20 cellular contexts compared by ENCODE assay signal in the genomic region with DNA sequence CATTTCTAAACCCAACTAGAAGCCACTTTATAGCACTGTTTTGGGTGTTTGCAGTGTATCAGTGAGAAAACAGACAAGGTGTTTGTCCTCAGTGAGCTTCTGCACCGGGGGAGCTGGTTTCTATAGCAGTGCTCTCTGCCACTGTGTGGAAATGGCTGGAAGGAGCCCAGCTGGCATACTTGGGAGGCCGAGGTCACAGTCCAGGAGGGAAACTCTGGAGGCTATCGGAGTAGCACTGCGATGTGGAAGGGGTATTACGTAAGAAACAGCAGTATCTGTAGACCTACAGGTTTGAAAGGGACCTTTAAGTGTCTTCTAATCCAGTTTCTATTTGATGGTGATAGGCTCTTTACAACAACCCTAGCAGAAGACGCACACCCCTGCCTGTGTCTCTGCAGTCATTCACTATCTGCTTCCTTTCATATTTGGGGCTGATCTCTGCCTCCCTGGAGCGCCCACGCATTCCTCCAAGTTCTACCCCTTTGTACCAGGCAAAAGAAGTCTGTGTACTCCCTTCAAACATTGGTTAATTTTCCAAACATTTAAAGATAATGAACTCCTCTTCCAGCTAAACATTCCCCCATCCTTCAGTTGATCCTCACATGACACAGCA.
A peak's percentile ranks its signal among the peaks of the same experiment; 100 is the strongest.
DNase-seq lines count a peak whose midpoint lies in the region; ATAC-seq and TF ChIP-seq lines count a peak whose summit lies in the region.
"Had no signal": no experiment of that assay in that cellular context is flagged by ENCODE, and none has a peak within 500 bp of the region (broad histone marks: within the 10 kb centered on the region; RNA-seq: fewer than 3 reads in every experiment).

No MANE protein-coding gene starts in this region.

- H4K5ac ChIP-seq in mesendoderm (ENCODE audit: low read length), result no peak overlapping the region

- H2BK120ac ChIP-seq in mesendoderm (ENCODE audit: low read depth, low read length), result no peak overlapping the region

- WGBS in testis, 2 donors, result 39 to 69% methylated on average over 8 of the region's 8 CpGs
- no CpG with 5 or more reads among the region's 8 CpGs for WGBS in mesendoderm (ENCODE audit: extremely low coverage, insufficient coverage, low lambda C conversion rate)

- H3K36me3 ChIP-seq in testis (ENCODE audit: low read depth, missing control alignments) (no peaks in the 10 kb centered on the region), mesendoderm (ENCODE audit: control insufficient read depth, insufficient read depth, low read length) (no peaks in the 10 kb centered on the region)

- intact Hi-C loops in left ventricle myocardium superior (cut with micrococcal nuclease) (no loop called here), testis (cut with DNase I; ENCODE audit: low total_unique reads) (no loop called here)

- H3K4me1 ChIP-seq in testis, result peaks cover 3% of the 10 kb centered on the region
- no peaks in the 10 kb centered on the region for H3K4me1 ChIP-seq in mesendoderm (ENCODE audit: control insufficient read depth, low read depth, low read length)

- H3K4me1 Mint-ChIP-seq in activated T-cell treated with anti-CD3 and anti-CD28 coated beads, Interleukin-2, amount 50 U/mL, for 72 hours (ENCODE audit: low read depth), result no peaks in the 10 kb centered on the region
- peaks cover 29% of the 10 kb centered on the region for H3K4me1 Mint-ChIP-seq in nephron
- H3K4me1 Mint-ChIP-seq: B cell had no signal

- no peak overlapping the region for H4K8ac ChIP-seq in mesendoderm (ENCODE audit: low read depth, low read length)

- no peak overlapping the region for H3K9ac ChIP-seq in mesendoderm (ENCODE audit: low read length)
- H3K9ac ChIP-seq: KMS-11 had no signal

- no peak overlapping the region for H2BK15ac ChIP-seq in mesendoderm (replicated peaks; ENCODE audit: low read depth)

- no peaks in the 10 kb centered on the region for H3K27me3 Mint-ChIP-seq in activated T-cell treated with anti-CD3 and anti-CD28 coated beads, Interleukin-2, amount 50 U/mL, for 72 hours (ENCODE audit: low read depth)
- H3K27me3 Mint-ChIP-seq in nephron (ENCODE audit: low read depth), result peaks cover 3% of the 10 kb centered on the region

- H3K9me3 Mint-ChIP-seq in activated T-cell treated with anti-CD3 and anti-CD28 coated beads, Interleukin-2, amount 50 U/mL, for 72 hours, result peaks cover 2% of the 10 kb centered on the region in 2 donors
- H3K9me3 Mint-ChIP-seq in nephron, result peaks cover 19% of the 10 kb centered on the region

- no peak overlapping the region for H3K23ac ChIP-seq in mesendoderm (ENCODE audit: low read length)

- no peaks in the 10 kb centered on the region for H3K79me1 ChIP-seq in mesendoderm (ENCODE audit: low read length)

- no peak overlapping the region for H2AK5ac ChIP-seq in mesendoderm (ENCODE audit: low read length)

- H3K9me3 ChIP-seq in testis, result no peaks in the 10 kb centered on the region

- no peak overlapping the region for H3K18ac ChIP-seq in mesendoderm (ENCODE audit: low read length)

- no peaks in the 10 kb centered on the region for H3K79me2 ChIP-seq in mesendoderm (ENCODE audit: control insufficient read depth, insufficient read depth, low read length)

- peak overlapping the region; percentile 32 for H3K27ac Mint-ChIP-seq in activated T-cell treated with anti-CD3 and anti-CD28 coated beads, Interleukin-2, amount 50 U/mL, for 72 hours
- peak overlapping the region in 2 of 3 experiments; percentile 12 to 32 for H3K27ac Mint-ChIP-seq in nephron
- H3K27ac Mint-ChIP-seq: B cell, HFFc6 had no signal

- no peak for TF ChIP-seq CTCF in nephron (IDR thresholded peaks at IDR 0.05; ENCODE audit: unreplicated experiment in 3 of 3)
- TF ChIP-seq CTCF in testis (IDR thresholded peaks at IDR 0.05), result no peak

- no peak overlapping the region for H3K4ac ChIP-seq in mesendoderm (ENCODE audit: low read depth, low read length)

- DNase-seq in activated T-cell treated with anti-CD3 and anti-CD28 coated beads, Interleukin-2, amount 50 U/mL, for 72 hours, result no peak
- no peak for DNase-seq in activated T-cell treated with anti-CD3 and anti-CD28 coated beads, Interleukin-2, amount 50 U/mL, for 1 hour
- peak; percentile 35 for DNase-seq in left ventricle myocardium superior
- DNase-seq in testis, result peak; percentile 41
- no peak for DNase-seq in mesendoderm
- DNase-seq in NCI-H748 treated with DMSO at 0.1 percent for 48 hours (lab: John Stamatoyannopoulos, UW), result no peak
- DNase-seq: DMS79 treated with DMSO at 0.1 percent for 48 hours, H7, HFFc6, NCI-H1417, NCI-H187 treated with DMSO at 0.1 percent for 48 hours, NCI-H345, NCI-H524 treated with DMSO at 0.1 percent for 48 hours, PC-9 had no signal

- no peak overlapping the region for H2BK5ac ChIP-seq in mesendoderm (ENCODE audit: low read length)

- peaks cover 2 to 4% of the 10 kb centered on the region in 2 donors for H3K36me3 Mint-ChIP-seq in activated T-cell treated with anti-CD3 and anti-CD28 coated beads, Interleukin-2, amount 50 U/mL, for 72 hours (ENCODE audit: insufficient read depth in 2 of 2)
- H3K36me3 Mint-ChIP-seq in nephron (ENCODE audit: low read depth), result no peaks in the 10 kb centered on the region

- no peak for TF ChIP-seq POLR2A in testis (IDR thresholded peaks at IDR 0.05)

- no peaks in the 10 kb centered on the region for H3K27me3 ChIP-seq in testis
- no peaks in the 10 kb centered on the region for H3K27me3 ChIP-seq in mesendoderm (ENCODE audit: insufficient read depth, low read length, poor library complexity)

- no peak overlapping the region for H3K4me3 Mint-ChIP-seq in activated T-cell treated with anti-CD3 and anti-CD28 coated beads, Interleukin-2, amount 50 U/mL, for 72 hours
- H3K4me3 Mint-ChIP-seq in nephron, result no peak overlapping the region
- H3K4me3 Mint-ChIP-seq: B cell, HFFc6 had no signal

- no peak overlapping the region for H3K56ac ChIP-seq in mesendoderm (ENCODE audit: low read length)

- H3K4me3 ChIP-seq in testis, result no peak overlapping the region
- no peak overlapping the region for H3K4me3 ChIP-seq in mesendoderm (ENCODE audit: low read length)
- H3K4me3 ChIP-seq: PC-9 had no signal

- no peak overlapping the region for H3K27ac ChIP-seq in testis
- no peak overlapping the region for H3K27ac ChIP-seq in mesendoderm (ENCODE audit: low read depth, low read length)
- H3K27ac ChIP-seq: 22Rv1, KMS-11, PC-9, RWPE1 had no signal

- ATAC-seq in activated T-cell treated with anti-CD3 and anti-CD28 coated beads, Interleukin-2, amount 50 U/mL, for 72 hours (replicated peaks in 1 of 2), result no peak
- ATAC-seq in left ventricle myocardium superior, result peak; percentile 64
- no peak for ATAC-seq in GM21717 (IDR thresholded peaks at IDR 0.05; ENCODE audit: unreplicated experiment)

- H3K4me2 ChIP-seq in mesendoderm (ENCODE audit: low read length), result no peak overlapping the region
- H3K4me2 ChIP-seq: KMS-11, PC-9 had no signal

Comparison
In these comparisons a context has a peak if more than half of its experiments do, and no peak if none do; other contexts are left out.
1. DNase-seq: peak in left ventricle myocardium superior (single experiment) and testis (single experiment); none in activated T-cell treated with anti-CD3 and anti-CD28 coated beads, Interleukin-2, amount 50 U/mL, for 72 hours (0 of 2), activated T-cell treated with anti-CD3 and anti-CD28 coated beads, Interleukin-2, amount 50 U/mL, for 1 hour (single experiment), mesendoderm (single experiment) and NCI-H748 treated with DMSO at 0.1 percent for 48 hours (single experiment).